ENCODE assay signal across 21 cellular contexts in the genomic region with DNA sequence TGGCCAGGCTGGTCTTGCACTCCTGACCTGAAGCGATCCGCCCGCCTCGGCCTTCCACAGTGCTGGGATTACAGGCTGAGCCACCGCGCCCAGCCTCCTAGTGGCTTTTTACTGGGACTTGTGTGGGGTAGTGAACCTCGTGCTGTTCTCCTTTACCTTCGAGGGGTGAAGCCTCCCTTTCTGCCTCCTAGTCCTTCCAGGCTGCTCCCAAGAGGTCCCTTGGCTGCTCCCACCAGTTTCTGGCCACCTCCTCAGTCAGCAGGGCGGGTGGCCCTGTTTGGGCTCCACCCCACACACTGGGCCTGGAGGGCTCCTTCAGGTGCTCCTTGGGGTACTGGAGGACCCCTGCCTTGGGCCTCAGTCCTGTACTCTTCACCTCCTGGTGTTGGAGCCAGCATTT.
"Had no signal": no experiment of that assay in that cellular context is flagged by ENCODE, and none has a peak within 500 bp of the region (broad histone marks: within the 10 kb centered on the region; RNA-seq: fewer than 3 reads in every experiment).

No MANE protein-coding gene starts in this region.

- H3K9me3 Mint-ChIP-seq: activated naive CD4-positive, alpha-beta T cell treated with anti-CD3 and anti-CD28 coated beads, Interleukin-2, amount 50 U/mL, for 24 hours; activated T-helper 1 cell treated with anti-CD3 and anti-CD28 coated beads, Interleukin-12 subunit alpha, Interleukin-12 subunit beta, Interleukin-2, Interleukin-4 antibody, amounts not matched to agents 30 ng/mL and 10 ng/mL and 1 ng/mL, durations not matched to agents 14 hours and 24 hours and 36 hours; effector memory CD8-positive, alpha-beta T cell; nephron; stimulated activated naive B cell treated with anti-CD40 and anti-IgM and Interleukin-4, amounts not matched to agents 10 μg/mL and 1 μg/mL and 100 μg/mL, for 72 hours; T-cell had no signal

- H3K27me3 ChIP-seq: brain microvascular endothelial cell, dorsolateral prefrontal cortex, sigmoid colon, transverse colon had no signal

- H3K27ac Mint-ChIP-seq: activated T-helper 1 cell treated with anti-CD3 and anti-CD28 coated beads, Interleukin-12 subunit alpha, Interleukin-12 subunit beta, Interleukin-2, Interleukin-4 antibody, amounts not matched to agents 30 ng/mL and 10 ng/mL and 1 ng/mL, durations not matched to agents 14 hours and 24 hours and 36 hours; stimulated activated naive B cell treated with anti-CD40 and anti-IgM and Interleukin-4, amounts not matched to agents 10 μg/mL and 1 μg/mL and 100 μg/mL, for 72 hours had no signal

- H3K27ac ChIP-seq: brain microvascular endothelial cell, sigmoid colon, transverse colon, WERI-Rb-1 had no signal

- H3K27me3 Mint-ChIP-seq: activated naive CD4-positive, alpha-beta T cell treated with anti-CD3 and anti-CD28 coated beads, Interleukin-2, amount 50 U/mL, for 24 hours; effector memory CD8-positive, alpha-beta T cell; T-cell had no signal

- H3K36me3 ChIP-seq: brain microvascular endothelial cell, transverse colon had no signal

- H3K4me3 ChIP-seq: dorsolateral prefrontal cortex, sigmoid colon, smooth muscle cell, transverse colon had no signal

- H3K9me3 ChIP-seq: sigmoid colon, transverse colon had no signal

- ATAC-seq: effector memory CD8-positive, alpha-beta T cell; left ventricle myocardium superior; stimulated activated naive B cell treated with anti-CD40 and anti-IgM and Interleukin-4, amounts not matched to agents 10 μg/mL and 1 μg/mL and 100 μg/mL, for 72 hours; T-cell had no signal

- DNase-seq: activated CD4-positive, alpha-beta T cell treated with anti-CD3 and anti-CD28 coated beads, Interleukin-2, amount 50 U/mL, for 1 hour; activated CD4-positive, CD25-positive, alpha-beta regulatory T cell treated with anti-CD3 and anti-CD28 coated beads, Interleukin-2, amount 50 U/mL, for 72 hours; activated CD8-positive, alpha-beta memory T cell treated with anti-CD3 and anti-CD28 coated beads, Interleukin-2, amount 50 U/mL, for 48 hours; activated gamma-delta T cell treated with Interleukin-2 at 50 U/mL for 16 hours; brain microvascular endothelial cell; central memory CD4-positive, alpha-beta T cell; dorsolateral prefrontal cortex; effector memory CD8-positive, alpha-beta T cell; hippocampal formation; left ventricle myocardium superior; nucleus accumbens; sigmoid colon; stimulated activated CD4-positive, alpha-beta T cell treated with anti-CD3 and anti-CD28 coated beads, Interleukin-15, amount 100 ng/mL, for 24 hours; stimulated activated naive B cell treated with anti-CD40 and anti-IgM and Interleukin-4, amounts not matched to agents 10 μg/mL and 1 μg/mL and 100 μg/mL, for 72 hours; T-cell; transverse colon; WERI-Rb-1 had no signal

- H3K4me1 ChIP-seq: sigmoid colon had no signal

- H3K4me3 Mint-ChIP-seq: activated naive CD4-positive, alpha-beta T cell treated with anti-CD3 and anti-CD28 coated beads, Interleukin-2, amount 50 U/mL, for 24 hours; activated T-helper 1 cell treated with anti-CD3 and anti-CD28 coated beads, Interleukin-12 subunit alpha, Interleukin-12 subunit beta, Interleukin-2, Interleukin-4 antibody, amounts not matched to agents 30 ng/mL and 10 ng/mL and 1 ng/mL, durations not matched to agents 14 hours and 24 hours and 36 hours; nephron; stimulated activated naive B cell treated with anti-CD40 and anti-IgM and Interleukin-4, amounts not matched to agents 10 μg/mL and 1 μg/mL and 100 μg/mL, for 72 hours; T-cell had no signal
